ENCODE assay signal across 23 cellular contexts in the genomic region with DNA sequence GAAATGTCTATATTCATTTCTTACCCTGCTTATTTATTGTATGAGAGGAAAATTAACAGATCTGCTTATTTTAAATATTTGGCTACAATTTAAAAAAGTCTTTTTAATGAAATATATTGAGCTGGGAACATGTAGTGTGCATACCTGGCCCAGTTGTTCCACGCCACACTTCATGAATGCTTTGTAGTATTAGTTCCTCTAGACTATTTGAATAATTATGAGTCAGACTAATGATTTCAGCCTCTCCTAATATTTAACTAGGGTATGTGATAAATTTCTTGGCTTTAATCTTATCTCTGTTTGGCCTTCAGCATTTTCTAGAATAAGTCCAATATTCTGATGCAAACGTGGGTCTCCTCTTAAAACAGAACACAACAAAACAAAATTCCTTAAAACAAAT.
"Had no signal": no experiment of that assay in that cellular context is flagged by ENCODE, and none has a peak within 500 bp of the region (broad histone marks: within the 10 kb centered on the region; RNA-seq: fewer than 3 reads in every experiment).

No MANE protein-coding gene starts in this region.

- FAIRE-seq: colon, endothelial cell of umbilical vein, frontal cortex, keratinocyte had no signal

- H2AFZ ChIP-seq: hepatocyte had no signal

- H3K79me2 ChIP-seq: hepatocyte had no signal

- H3K4me1 ChIP-seq: foreskin keratinocyte, left lung, lower lobe of right lung had no signal

- H3K4me3 ChIP-seq: coronary artery, dorsolateral prefrontal cortex, esophagus muscularis mucosa, gastroesophageal sphincter, heart left ventricle, hepatocyte, left lung, lower lobe of right lung, mucosa of descending colon had no signal

- ATAC-seq: foreskin keratinocyte, gastroesophageal sphincter, heart left ventricle, left cardiac atrium, left lung, left ventricle myocardium superior, lower lobe of right lung, mucosa of descending colon had no signal

- DNase-seq: dermis blood vessel endothelial cell; dorsolateral prefrontal cortex; effector CD4-positive, alpha-beta T cell; effector memory CD4-positive, alpha-beta T cell; foreskin keratinocyte; heart left ventricle; hypothalamus; immature natural killer cell; left cardiac atrium; left lung; left ventricle myocardium superior; lower lobe of right lung; mesenchymal stem cell; mucosa of descending colon; naive B cell had no signal

- H3K27ac ChIP-seq: coronary artery, dorsolateral prefrontal cortex, esophagus muscularis mucosa, foreskin keratinocyte, gastroesophageal sphincter, heart left ventricle, left lung, lower lobe of right lung had no signal

- H3K27me3 ChIP-seq: esophagus muscularis mucosa, gastroesophageal sphincter, heart left ventricle, hepatocyte, left lung had no signal

- H3K36me3 ChIP-seq: esophagus muscularis mucosa, gastroesophageal sphincter, heart left ventricle, left lung, lower lobe of right lung had no signal

- H3K9me3 ChIP-seq: esophagus muscularis mucosa, gastroesophageal sphincter, heart left ventricle, left lung, lower lobe of right lung, mucosa of descending colon had no signal

- H3K4me2 ChIP-seq: hepatocyte had no signal
